20 cellular contexts compared by ENCODE assay signal in the genomic region with DNA sequence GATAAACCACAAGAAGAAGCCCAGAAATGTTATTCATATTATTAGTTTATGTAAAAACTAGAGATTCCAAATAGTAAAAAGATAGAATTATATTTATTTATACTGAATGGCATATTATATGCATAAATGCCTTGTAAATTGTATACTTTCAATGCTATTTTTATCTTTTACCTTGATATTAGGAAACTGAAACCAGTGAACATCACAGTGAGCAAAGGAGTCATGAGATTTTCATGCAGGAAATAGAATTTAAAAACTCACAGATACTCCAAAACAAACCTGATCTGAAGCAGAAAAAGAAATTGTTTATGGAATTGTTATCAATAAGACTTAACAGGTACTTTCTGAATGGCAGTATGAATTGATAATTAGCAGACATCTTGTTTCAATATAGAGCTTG.
DNase-seq lines count a peak whose midpoint lies in the region; ATAC-seq and TF ChIP-seq lines count a peak whose summit lies in the region.
"Had no signal": no experiment of that assay in that cellular context is flagged by ENCODE, and none has a peak within 500 bp of the region (broad histone marks: within the 10 kb centered on the region; RNA-seq: fewer than 3 reads in every experiment).

No MANE protein-coding gene starts in this region.

- H3K36me3 Mint-ChIP-seq in activated CD4-positive, alpha-beta T cell treated with anti-CD3 and anti-CD28 coated beads for 36 hours (ENCODE audit: low read depth), result no peaks in the 10 kb centered on the region
- H3K36me3 Mint-ChIP-seq in naive thymus-derived CD8-positive, alpha-beta T cell, result no peaks in the 10 kb centered on the region
- H3K36me3 Mint-ChIP-seq in osteocyte (ENCODE audit: unreplicated experiment), result no peaks in the 10 kb centered on the region

- ATAC-seq in GM18870 (IDR thresholded peaks at IDR 0.05; ENCODE audit: unreplicated experiment) (peak; percentile 59), GM21529 (IDR thresholded peaks at IDR 0.05; ENCODE audit: unreplicated experiment) (peak; percentile 63), HG02981 (IDR thresholded peaks at IDR 0.05; ENCODE audit: unreplicated experiment) (peak; percentile 53), HG03565 (IDR thresholded peaks at IDR 0.05; ENCODE audit: unreplicated experiment) (peak; percentile 45)
- no peak for ATAC-seq in activated CD4-positive, alpha-beta T cell treated with anti-CD3 and anti-CD28 coated beads for 36 hours
- ATAC-seq in naive thymus-derived CD8-positive, alpha-beta T cell, result no peak
- ATAC-seq: gastroesophageal sphincter, left lobe of liver had no signal

- TF ChIP-seq CTCF in osteocyte (IDR thresholded peaks at IDR 0.05), result no peak

- H3K4me1 Mint-ChIP-seq in activated CD4-positive, alpha-beta T cell treated with anti-CD3 and anti-CD28 coated beads for 36 hours, result no peaks in the 10 kb centered on the region
- H3K4me1 Mint-ChIP-seq in naive thymus-derived CD8-positive, alpha-beta T cell, result no peaks in the 10 kb centered on the region
- H3K4me1 Mint-ChIP-seq in osteocyte (ENCODE audit: unreplicated experiment), result no peaks in the 10 kb centered on the region
- H3K4me1 Mint-ChIP-seq: activated CD4-positive, alpha-beta T cell treated with anti-CD3 and anti-CD28 coated beads, Interleukin-2, amount 10 ng/mL, durations not matched to agents 7 days and 5 days had no signal

- intact Hi-C loops in activated CD4-positive, alpha-beta T cell treated with anti-CD3 and anti-CD28 coated beads for 36 hours (cut with DNase I, micrococcal nuclease), result no loop called here

- CTCF ChIA-PET in activated CD4-positive, alpha-beta T cell treated with anti-CD3 and anti-CD28 coated beads for 36 hours (lab: Charles Lee), result no interaction called here

- POLR2A ChIA-PET in activated CD4-positive, alpha-beta T cell treated with anti-CD3 and anti-CD28 coated beads for 36 hours (lab: Charles Lee), result no interaction called here
- POLR2A ChIA-PET in naive thymus-derived CD8-positive, alpha-beta T cell (lab: Charles Lee), result no interaction called here

- DNase-seq in activated CD4-positive, alpha-beta T cell treated with anti-CD3 and anti-CD28 coated beads for 36 hours, result no peak
- no peak for DNase-seq in DMS114 treated with DMSO at 0.1 percent for 48 hours (lab: John Stamatoyannopoulos, UW; ENCODE audit: unreplicated experiment)
- no peak for DNase-seq in naive thymus-derived CD8-positive, alpha-beta T cell
- DNase-seq in osteocyte (ENCODE audit: extremely low spot score, unreplicated experiment), result no peak
- DNase-seq: activated CD4-positive, alpha-beta T cell treated with anti-CD3 and anti-CD28 coated beads, Interleukin-2, amount 10 ng/mL, durations not matched to agents 7 days and 5 days; activated naive CD4-positive, alpha-beta T cell treated with anti-CD3 and anti-CD28 coated beads, Interleukin-2, amount 50 U/mL, for 16 hours; activated T-cell treated with anti-CD3 and anti-CD28 coated beads for 4 hours; cortex of kidney; EL; NCI-H1105; NCI-H69; Peyer's patch; sigmoid colon; stimulated activated CD4-positive, alpha-beta T cell treated with anti-CD3 and anti-CD28 coated beads, Interleukin-2, amount 100 ng/mL, for 24 hours had no signal

- H3K27me3 Mint-ChIP-seq in activated CD4-positive, alpha-beta T cell treated with anti-CD3 and anti-CD28 coated beads for 36 hours, result peaks cover 4% of the 10 kb centered on the region
- H3K27me3 Mint-ChIP-seq in naive thymus-derived CD8-positive, alpha-beta T cell, result peaks cover 0 to 7% (median 2%) of the 10 kb centered on the region in 5 donors
- peaks cover 8% of the 10 kb centered on the region for H3K27me3 Mint-ChIP-seq in osteocyte (ENCODE audit: unreplicated experiment)
- H3K27me3 Mint-ChIP-seq: activated CD4-positive, alpha-beta T cell treated with anti-CD3 and anti-CD28 coated beads, Interleukin-2, amount 10 ng/mL, durations not matched to agents 7 days and 5 days had no signal

- H3K9me3 Mint-ChIP-seq in activated CD4-positive, alpha-beta T cell treated with anti-CD3 and anti-CD28 coated beads for 36 hours (ENCODE audit: low read depth), result no peaks in the 10 kb centered on the region
- peaks cover 0 to 3% (median 0%) of the 10 kb centered on the region in 9 donors for H3K9me3 Mint-ChIP-seq in naive thymus-derived CD8-positive, alpha-beta T cell
- H3K9me3 Mint-ChIP-seq in osteocyte (ENCODE audit: unreplicated experiment), result no peaks in the 10 kb centered on the region
- H3K9me3 Mint-ChIP-seq: activated CD4-positive, alpha-beta T cell treated with anti-CD3 and anti-CD28 coated beads, Interleukin-2, amount 10 ng/mL, durations not matched to agents 7 days and 5 days had no signal

- no peak overlapping the region for H3K4me3 Mint-ChIP-seq in activated CD4-positive, alpha-beta T cell treated with anti-CD3 and anti-CD28 coated beads for 36 hours
- H3K4me3 Mint-ChIP-seq in naive thymus-derived CD8-positive, alpha-beta T cell, result no peak overlapping the region
- no peak overlapping the region for H3K4me3 Mint-ChIP-seq in osteocyte (ENCODE audit: unreplicated experiment)
- H3K4me3 Mint-ChIP-seq: activated CD4-positive, alpha-beta T cell treated with anti-CD3 and anti-CD28 coated beads, Interleukin-2, amount 10 ng/mL, durations not matched to agents 7 days and 5 days had no signal

- no peak overlapping the region for H3K27ac Mint-ChIP-seq in activated CD4-positive, alpha-beta T cell treated with anti-CD3 and anti-CD28 coated beads for 36 hours
- no peak overlapping the region for H3K27ac Mint-ChIP-seq in naive thymus-derived CD8-positive, alpha-beta T cell
- H3K27ac Mint-ChIP-seq in osteocyte (ENCODE audit: unreplicated experiment), result no peak overlapping the region
- H3K27ac Mint-ChIP-seq: activated CD4-positive, alpha-beta T cell treated with anti-CD3 and anti-CD28 coated beads, Interleukin-2, amount 10 ng/mL, durations not matched to agents 7 days and 5 days had no signal

Comparison
In these comparisons a context has a peak if more than half of its experiments do, and no peak if none do; other contexts are left out.
1. ATAC-seq: peak in GM18870 (single experiment), GM21529 (single experiment), HG02981 (single experiment) and HG03565 (single experiment); none in activated CD4-positive, alpha-beta T cell treated with anti-CD3 and anti-CD28 coated beads for 36 hours (single experiment) and naive thymus-derived CD8-positive, alpha-beta T cell (0 of 2).